13 cellular contexts compared by ENCODE assay signal in the genomic region with DNA sequence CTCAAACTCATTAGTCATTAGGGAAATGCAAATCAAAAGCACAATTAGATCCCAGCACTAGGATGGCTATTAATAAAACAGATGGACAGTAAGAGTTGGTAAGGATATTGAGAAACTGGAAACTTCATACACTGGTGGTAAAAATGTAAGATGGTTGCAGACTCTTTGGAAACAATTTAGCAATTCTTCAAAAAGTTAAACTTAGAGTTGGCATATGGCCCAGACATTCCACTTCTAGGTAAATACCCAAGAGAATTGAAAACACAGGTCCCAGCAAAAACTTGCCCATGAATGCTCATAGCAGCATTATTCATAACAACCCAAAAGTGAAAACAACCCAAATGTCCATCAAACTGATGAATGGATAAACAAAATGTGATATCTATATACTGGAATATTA.
DNase-seq lines count a peak whose midpoint lies in the region; ATAC-seq and TF ChIP-seq lines count a peak whose summit lies in the region.
"Had no signal": no experiment of that assay in that cellular context is flagged by ENCODE, and none has a peak within 500 bp of the region (broad histone marks: within the 10 kb centered on the region; RNA-seq: fewer than 3 reads in every experiment).

No MANE protein-coding gene starts in this region.

- H3K9me3 ChIP-seq in RWPE2 (ENCODE audit: severe bottlenecking) (no peaks in the 10 kb centered on the region), parathyroid adenoma (ENCODE audit: control insufficient read depth, low read length) (no peaks in the 10 kb centered on the region)
- no peaks in the 10 kb centered on the region for H3K9me3 ChIP-seq in CD4-positive, alpha-beta memory T cell (ENCODE audit: control insufficient read depth in 1 of 2, low read length in 2 of 2)
- H3K9me3 ChIP-seq: heart right ventricle, mucosa of descending colon had no signal

- H3K4me2 ChIP-seq in parathyroid adenoma (ENCODE audit: low read length): peak overlapping the region; percentile 51

- H3K9ac ChIP-seq in parathyroid adenoma: no peak overlapping the region

- no peaks in the 10 kb centered on the region for H3K27me3 Mint-ChIP-seq in Calu3 (ENCODE audit: unreplicated experiment)
- no peaks in the 10 kb centered on the region for H3K27me3 Mint-ChIP-seq in CD4-positive, alpha-beta memory T cell

- no peak overlapping the region for H3K27ac ChIP-seq in RWPE2 (ENCODE audit: poor library complexity, severe bottlenecking)
- H3K27ac ChIP-seq in parathyroid adenoma: no peak overlapping the region
- H3K27ac ChIP-seq in CD4-positive, alpha-beta memory T cell (ENCODE audit: low read depth, low read length): no peak overlapping the region
- H3K27ac ChIP-seq: C4-2B had no signal

- peaks cover 24% of the 10 kb centered on the region for H3K4me1 Mint-ChIP-seq in Calu3 (ENCODE audit: low read depth, unreplicated experiment)
- peaks cover 3 to 9% (median 4%) of the 10 kb centered on the region in 4 donors for H3K4me1 Mint-ChIP-seq in CD4-positive, alpha-beta memory T cell

- intact Hi-C loops in Calu3 (cut with micrococcal nuclease; ENCODE audit: unreplicated experiment): no loop called here
- intact Hi-C loops in CD4-positive, alpha-beta memory T cell (cut with micrococcal nuclease): no loop called here

- TF ChIP-seq CTCF in Calu3 (IDR thresholded peaks at IDR 0.05; ENCODE audit: unreplicated experiment) (no peak), RWPE2 (IDR thresholded peaks at IDR 0.05; ENCODE audit: poor library complexity, severe bottlenecking) (no peak), epithelial cell of proximal tubule (conservative IDR thresholded peaks at IDR 0.05; ENCODE audit: low read depth, low read length) (no peak), parathyroid adenoma (IDR thresholded peaks at IDR 0.05) (no peak)

- peak; percentile 84 for ATAC-seq in RWPE2 (ENCODE audit: low read depth)
- ATAC-seq in GM18868 (IDR thresholded peaks at IDR 0.05; ENCODE audit: unreplicated experiment): no peak
- no peak for ATAC-seq in GM18519 (IDR thresholded peaks at IDR 0.05; ENCODE audit: low FRiP score, unreplicated experiment)
- ATAC-seq: heart right ventricle, mucosa of descending colon had no signal

- H3K4me1 ChIP-seq in RWPE2 (ENCODE audit: insufficient read depth, poor library complexity, severe bottlenecking) (peaks cover 10% of the 10 kb centered on the region), parathyroid adenoma (peaks cover 4% of the 10 kb centered on the region)
- H3K4me1 ChIP-seq in CD4-positive, alpha-beta memory T cell (ENCODE audit: insufficient read depth, low read length): peaks cover 2% of the 10 kb centered on the region

- POLR2A ChIA-PET in CD4-positive, alpha-beta memory T cell (lab: Charles Lee; ENCODE audit: partially characterized antibody): no interaction called here

- DNase-seq in Calu3 (peak; percentile 13), RWPE2 (ENCODE audit: low spot score) (no peak), epithelial cell of proximal tubule (ENCODE audit: low read depth) (peak; percentile 48), anterior cingulate cortex (lab: John Stamatoyannopoulos, UW) (no peak)
- DNase-seq in CD4-positive, alpha-beta memory T cell: no peak
- DNase-seq: heart right ventricle, mucosa of descending colon, NCI-H748 treated with DMSO at 0.1 percent for 48 hours, T-helper 2 cell had no signal

- peaks cover 2% of the 10 kb centered on the region for H3K9me3 Mint-ChIP-seq in Calu3 (ENCODE audit: low read depth, unreplicated experiment)
- H3K9me3 Mint-ChIP-seq in CD4-positive, alpha-beta memory T cell: no peaks in the 10 kb centered on the region

- no peak overlapping the region for H3K4me3 Mint-ChIP-seq in Calu3 (ENCODE audit: low read depth, unreplicated experiment)
- H3K4me3 Mint-ChIP-seq in CD4-positive, alpha-beta memory T cell: no peak overlapping the region

- H3K27me3 ChIP-seq in RWPE2 (ENCODE audit: insufficient read depth, poor library complexity, severe bottlenecking): no peaks in the 10 kb centered on the region
- H3K27me3 ChIP-seq in parathyroid adenoma (ENCODE audit: control insufficient read depth, insufficient read depth, low read length): no peaks in the 10 kb centered on the region
- no peaks in the 10 kb centered on the region for H3K27me3 ChIP-seq in CD4-positive, alpha-beta memory T cell (ENCODE audit: insufficient read depth, low read length)
- H3K27me3 ChIP-seq: heart right ventricle had no signal

- no peaks in the 10 kb centered on the region for H3K36me3 Mint-ChIP-seq in Calu3 (ENCODE audit: insufficient read depth, unreplicated experiment)
- H3K36me3 Mint-ChIP-seq in CD4-positive, alpha-beta memory T cell: peaks cover 25 to 42% of the 10 kb centered on the region in 2 donors

- no peaks in the 10 kb centered on the region for H3K79me2 ChIP-seq in parathyroid adenoma

- H3K36me3 ChIP-seq in RWPE2 (ENCODE audit: low read depth): no peaks in the 10 kb centered on the region
- no peaks in the 10 kb centered on the region for H3K36me3 ChIP-seq in parathyroid adenoma (ENCODE audit: control insufficient read depth, insufficient read depth, low read length)
- H3K36me3 ChIP-seq in CD4-positive, alpha-beta memory T cell (ENCODE audit: insufficient read depth, low read length): no peaks in the 10 kb centered on the region
- H3K36me3 ChIP-seq: heart right ventricle had no signal

- no peak overlapping the region for H2AFZ ChIP-seq in parathyroid adenoma

- CTCF ChIA-PET in Calu3 (lab: Charles Lee): no interaction called here
- CTCF ChIA-PET in CD4-positive, alpha-beta memory T cell (lab: Charles Lee; ENCODE audit: partially characterized antibody): no interaction called here

- BruUV-seq in Calu3 (replicated peaks; lab: Mats Ljungman, UMichigan): no TSS peak

- H3K27ac Mint-ChIP-seq in Calu3 (ENCODE audit: unreplicated experiment): no peak overlapping the region
- no peak overlapping the region for H3K27ac Mint-ChIP-seq in CD4-positive, alpha-beta memory T cell

- no peak overlapping the region for H3K4me3 ChIP-seq in RWPE2 (ENCODE audit: severe bottlenecking)
- H3K4me3 ChIP-seq in epithelial cell of proximal tubule (ENCODE audit: low read depth, low read length): no peak overlapping the region
- no peak overlapping the region for H3K4me3 ChIP-seq in parathyroid adenoma (ENCODE audit: low read depth, low read length)
- no peak overlapping the region for H3K4me3 ChIP-seq in CD4-positive, alpha-beta memory T cell (ENCODE audit: low read length in 2 of 2)
- H3K4me3 ChIP-seq: heart right ventricle, mucosa of descending colon had no signal

Comparison
In these comparisons a context has a peak if more than half of its experiments do, and no peak if none do; other contexts are left out.
1. DNase-seq: peak in Calu3 (single experiment) and epithelial cell of proximal tubule (single experiment); none in RWPE2 (single experiment), CD4-positive, alpha-beta memory T cell (0 of 5) and anterior cingulate cortex (0 of 58).